In the genomic region with DNA sequence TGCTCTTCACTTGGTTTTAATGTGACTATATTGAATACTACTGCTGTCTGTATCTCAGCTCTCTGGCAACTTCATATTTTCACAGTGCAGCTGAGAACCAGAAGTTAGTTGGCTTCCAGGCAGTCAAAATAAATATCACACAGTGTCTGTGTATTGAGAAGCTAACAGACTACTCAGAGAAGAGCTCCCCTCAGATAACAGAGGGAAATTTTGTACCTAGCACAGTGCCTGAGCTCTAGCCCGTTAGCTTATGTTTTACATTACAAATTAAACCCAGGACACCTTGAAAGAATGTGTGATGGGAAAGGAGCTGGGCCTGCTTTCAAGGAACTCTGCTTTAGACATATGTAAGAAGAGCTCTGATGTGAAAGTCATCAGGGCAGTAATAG, we compare ENCODE assay signal across 11 cellular contexts. TPM values are rescaled to one million over a fixed set of nuclear protein-coding genes. Genes with fewer than 3 reads are reported as not detected.
A peak's percentile ranks its signal among the peaks of the same experiment; 100 is the strongest.
DNase-seq lines count a peak whose midpoint lies in the region; ATAC-seq and TF ChIP-seq lines count a peak whose summit lies in the region.
"Had no signal": no experiment of that assay in that cellular context is flagged by ENCODE, and none has a peak within 500 bp of the region (broad histone marks: within the 10 kb centered on the region; RNA-seq: fewer than 3 reads in every experiment).

No MANE protein-coding gene starts in this region.

- DNase-seq in activated CD4-positive, alpha-beta T cell treated with anti-CD3 and anti-CD28 coated beads, Interleukin-2, amount 10 ng/mL, durations not matched to agents 24 days and 14 days = no peak
- no peak for DNase-seq in activated CD4-positive, alpha-beta T cell treated with anti-CD3 and anti-CD28 coated beads for 1 hour
- no peak for DNase-seq in effector memory CD8-positive, alpha-beta T cell
- DNase-seq in stomach = no peak
- DNase-seq in NCI-H510A treated with DMSO at 0.1 percent for 48 hours (lab: John Stamatoyannopoulos, UW) = no peak
- DNase-seq in activated naive CD4-positive, alpha-beta T cell treated with anti-CD3 and anti-CD28 coated beads, Interleukin-2, amount 50 U/mL, for 16 hours = no peak
- DNase-seq in NCI-H1694 treated with DMSO at 0.1 percent for 48 hours (lab: John Stamatoyannopoulos, UW) = no peak
- DNase-seq: stimulated activated CD4-positive, alpha-beta T cell treated with anti-CD3 and anti-CD28 coated beads, Interleukin-2, amount 100 ng/mL, for 24 hours; transverse colon had no signal

- intact Hi-C loops in activated CD4-positive, alpha-beta T cell treated with anti-CD3 and anti-CD28 coated beads, Interleukin-2, amount 10 ng/mL, durations not matched to agents 24 days and 14 days (cut with micrococcal nuclease) = no loop called here
- intact Hi-C loops in stomach (cut with DNase I; ENCODE audit: low total_unique reads) = no loop called here

- H3K4me1 ChIP-seq in stomach = peaks cover 42 to 84% (median 68%) of the 10 kb centered on the region in 4 donors

- H3K27ac ChIP-seq in stomach = peak overlapping the region in 3 of 5 donors; percentile 28 to 51 (median 37)

- H3K9me3 Mint-ChIP-seq in activated CD4-positive, alpha-beta T cell treated with anti-CD3 and anti-CD28 coated beads, Interleukin-2, amount 10 ng/mL, durations not matched to agents 24 days and 14 days = no peaks in the 10 kb centered on the region
- peaks cover 0 to 2% of the 10 kb centered on the region in 2 donors for H3K9me3 Mint-ChIP-seq in effector memory CD8-positive, alpha-beta T cell

- no peak for TF ChIP-seq EP300 in stomach (IDR thresholded peaks at IDR 0.05)

- WGBS in stomach, 5 donors = 47 to 63% (median 54%) methylated on average over 1 of the region's 1 CpG

- no peaks in the 10 kb centered on the region for H3K27me3 ChIP-seq in stomach
- H3K27me3 ChIP-seq: transverse colon had no signal

- TF ChIP-seq CTCF in stomach (IDR thresholded peaks at IDR 0.05) = no peak

- H3K4me1 Mint-ChIP-seq in activated CD4-positive, alpha-beta T cell treated with anti-CD3 and anti-CD28 coated beads, Interleukin-2, amount 10 ng/mL, durations not matched to agents 24 days and 14 days = peaks cover 22% of the 10 kb centered on the region
- H3K4me1 Mint-ChIP-seq in effector memory CD8-positive, alpha-beta T cell (ENCODE audit: low read depth in 2 of 2) = peaks cover 40 to 61% of the 10 kb centered on the region in 2 donors

- TF ChIP-seq POLR2A in stomach (IDR thresholded peaks at IDR 0.05) = no peak

- no peaks in the 10 kb centered on the region for H3K27me3 Mint-ChIP-seq in activated CD4-positive, alpha-beta T cell treated with anti-CD3 and anti-CD28 coated beads, Interleukin-2, amount 10 ng/mL, durations not matched to agents 24 days and 14 days
- no peaks in the 10 kb centered on the region for H3K27me3 Mint-ChIP-seq in effector memory CD8-positive, alpha-beta T cell

- H3K4me3 ChIP-seq in stomach = no peak overlapping the region
- H3K4me3 ChIP-seq: transverse colon had no signal

- peak; percentile 32 for ATAC-seq in HG03354 (IDR thresholded peaks at IDR 0.05; ENCODE audit: poor library complexity, severe bottlenecking, unreplicated experiment)
- no peak for ATAC-seq in effector memory CD8-positive, alpha-beta T cell (replicated peaks)
- ATAC-seq: SK-N-SH treated with all-trans-retinoic acid at 6 μM for 48 hours had no signal

- peak overlapping the region; percentile 23 for H3K27ac Mint-ChIP-seq in activated CD4-positive, alpha-beta T cell treated with anti-CD3 and anti-CD28 coated beads, Interleukin-2, amount 10 ng/mL, durations not matched to agents 24 days and 14 days
- H3K27ac Mint-ChIP-seq in effector memory CD8-positive, alpha-beta T cell = peak overlapping the region; percentile 6 to 88

- H3K9me3 ChIP-seq in stomach = no peaks in the 10 kb centered on the region
- H3K9me3 ChIP-seq: transverse colon had no signal

- H3K36me3 Mint-ChIP-seq in activated CD4-positive, alpha-beta T cell treated with anti-CD3 and anti-CD28 coated beads, Interleukin-2, amount 10 ng/mL, durations not matched to agents 24 days and 14 days (ENCODE audit: low read depth) = peaks cover 36% of the 10 kb centered on the region
- peaks cover 32% of the 10 kb centered on the region for H3K36me3 Mint-ChIP-seq in effector memory CD8-positive, alpha-beta T cell (ENCODE audit: insufficient read depth)

- no peak overlapping the region for H3K4me3 Mint-ChIP-seq in activated CD4-positive, alpha-beta T cell treated with anti-CD3 and anti-CD28 coated beads, Interleukin-2, amount 10 ng/mL, durations not matched to agents 24 days and 14 days
- no peak overlapping the region for H3K4me3 Mint-ChIP-seq in effector memory CD8-positive, alpha-beta T cell

- H3K36me3 ChIP-seq in stomach = peaks cover 10 to 37% (median 29%) of the 10 kb centered on the region in 4 donors
- H3K36me3 ChIP-seq: transverse colon had no signal

RNA-seq across cellular contexts. Expression of a gene that starts 22.7 kb away (rescaled TPM):
- total RNA-seq in activated CD4-positive, alpha-beta T cell treated with anti-CD3 and anti-CD28 coated beads, Interleukin-2, amount 10 ng/mL, durations not matched to agents 24 days and 14 days = 42.6 and 47.0 TPM in 2 replicates
- 10 to 100 TPM; 11.6 to 57.2 (median 31.7) TPM for total RNA-seq in stomach
- 10 to 100 TPM; 11.2 to 16.3 (median 12.3) TPM for polyA plus RNA-seq in stomach
